13 cellular contexts compared by ENCODE assay signal in the genomic region with DNA sequence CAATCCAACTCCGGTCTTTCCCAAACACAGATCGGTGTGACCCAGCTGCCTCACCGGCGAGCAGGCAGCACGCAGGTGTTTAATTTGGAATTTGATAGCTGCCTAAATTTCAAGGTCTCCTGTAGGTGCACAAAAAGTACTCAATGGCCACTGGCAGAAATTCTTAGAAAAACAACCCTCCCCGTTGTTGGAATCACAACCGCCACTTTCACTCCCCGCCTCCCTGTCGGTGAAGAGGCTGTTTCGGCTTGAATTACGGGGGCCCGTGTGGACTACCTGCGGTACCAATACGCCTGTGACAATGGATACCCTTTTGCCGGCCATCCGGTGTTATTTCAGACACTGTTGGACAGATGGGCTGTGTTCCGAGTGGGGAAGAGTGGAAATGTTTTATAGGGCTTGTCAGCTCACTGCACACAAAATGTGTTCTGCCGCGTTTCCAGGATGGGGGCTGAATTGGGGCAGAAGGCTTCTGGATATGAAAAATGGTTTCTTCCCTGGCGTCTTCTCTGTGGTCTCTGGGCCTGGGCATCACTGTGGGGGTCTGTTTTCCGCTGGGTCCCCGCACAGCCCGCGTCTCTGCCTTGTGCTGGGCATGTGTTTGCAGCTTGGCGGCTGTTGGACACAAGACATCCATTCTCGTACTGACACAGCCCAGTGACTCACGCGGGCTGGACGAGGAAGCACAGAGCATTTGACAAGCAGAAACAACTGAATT. TPM values are rescaled to one million over a fixed set of nuclear protein-coding genes. Genes with fewer than 3 reads are reported as not detected.
DNase-seq lines count a peak whose midpoint lies in the region; ATAC-seq and TF ChIP-seq lines count a peak whose summit lies in the region.
"Had no signal": no experiment of that assay in that cellular context is flagged by ENCODE, and none has a peak within 500 bp of the region (broad histone marks: within the 10 kb centered on the region; RNA-seq: fewer than 3 reads in every experiment).

No MANE protein-coding gene starts in this region.

- H3K4me1 Mint-ChIP-seq in naive thymus-derived CD8-positive, alpha-beta T cell = peaks cover 0 to 6% (median 5%) of the 10 kb centered on the region in 4 donors

- no peak for TF ChIP-seq RAD21 in Ishikawa (IDR thresholded peaks at IDR 0.05; ENCODE audit: low read depth)

- H3K4me3 Mint-ChIP-seq in naive thymus-derived CD8-positive, alpha-beta T cell = no peak overlapping the region

- H3K27ac ChIP-seq in left lung = no peak overlapping the region
- H3K27ac ChIP-seq: BLaER1 treated with 17β-estradiol and CSF1 and Interleukin-3, amounts not matched to agents 10 nM and 100 nM; SJSA1 had no signal

- peaks cover 0 to 4% (median 0%) of the 10 kb centered on the region in 3 donors for H3K36me3 Mint-ChIP-seq in naive thymus-derived CD8-positive, alpha-beta T cell

- no peak for TF ChIP-seq EP300 in Ishikawa (IDR thresholded peaks at IDR 0.05; ENCODE audit: borderline replicate concordance)

- DNase-seq in A172 (ENCODE audit: low spot score) = peak; percentile 49
- peak; percentile 23 for DNase-seq in SW480 (ENCODE audit: low spot score)
- no peak for DNase-seq in left lung
- no peak for DNase-seq in UCSD-AML1 (lab: John Stamatoyannopoulos, UW; ENCODE audit: unreplicated experiment)
- DNase-seq in middle frontal gyrus (ENCODE audit: extremely low spot score, low spot score) = no peak
- no peak for DNase-seq in naive thymus-derived CD8-positive, alpha-beta T cell
- DNase-seq: stimulated activated naive CD4-positive, alpha-beta T cell had no signal

- no peaks in the 10 kb centered on the region for H3K4me1 ChIP-seq in left lung

- no peak overlapping the region for H3K27ac Mint-ChIP-seq in naive thymus-derived CD8-positive, alpha-beta T cell
- H3K27ac Mint-ChIP-seq: activated T-helper 2 cell treated with anti-CD3 and anti-CD28 coated beads, Interferon-gamma antibody, Interleukin-2, Interleukin-4, amounts not matched to agents 10 μg/mL and 5 μg/mL and 100 μg/mL, durations not matched to agents 14 hours and 24 hours and 36 hours had no signal

- peaks cover 14 to 65% (median 30%) of the 10 kb centered on the region in 5 donors for H3K27me3 Mint-ChIP-seq in naive thymus-derived CD8-positive, alpha-beta T cell

- H3K4me3 ChIP-seq in left lung = no peak overlapping the region
- H3K4me3 ChIP-seq: BLaER1 treated with 17β-estradiol and CSF1 and Interleukin-3, amounts not matched to agents 10 nM and 100 nM; SJSA1 had no signal

- TF ChIP-seq CTCF in left lung (IDR thresholded peaks at IDR 0.05) = no peak

- ATAC-seq in left lung (peak; percentile 79), HG03571 (IDR thresholded peaks at IDR 0.05; ENCODE audit: unreplicated experiment) (no peak)
- no peak for ATAC-seq in naive thymus-derived CD8-positive, alpha-beta T cell

- H3K36me3 ChIP-seq in left lung = no peaks in the 10 kb centered on the region
- H3K36me3 ChIP-seq: BLaER1 treated with 17β-estradiol and CSF1 and Interleukin-3, amounts not matched to agents 10 nM and 100 nM; SJSA1 had no signal

- POLR2A ChIA-PET in naive thymus-derived CD8-positive, alpha-beta T cell (lab: Charles Lee) = interaction anchor here (0.6 kb wide), 1 partner anchor 109 kb away, joined by 4 read pairs; no protein-coding TSS in a partner anchor

- H3K9me3 ChIP-seq in left lung = no peaks in the 10 kb centered on the region

- peaks cover 0 to 9% (median 2%) of the 10 kb centered on the region in 9 donors for H3K9me3 Mint-ChIP-seq in naive thymus-derived CD8-positive, alpha-beta T cell
- H3K9me3 Mint-ChIP-seq: activated T-helper 2 cell treated with anti-CD3 and anti-CD28 coated beads, Interferon-gamma antibody, Interleukin-2, Interleukin-4, amounts not matched to agents 10 μg/mL and 5 μg/mL and 100 μg/mL, durations not matched to agents 14 hours and 24 hours and 36 hours had no signal

- H3K27me3 ChIP-seq in left lung = peaks cover 0 to 56% of the 10 kb centered on the region in 2 donors
- H3K27me3 ChIP-seq: BLaER1 treated with 17β-estradiol and CSF1 and Interleukin-3, amounts not matched to agents 10 nM and 100 nM had no signal

- intact Hi-C loops in left lung (cut with DNase I) = no loop called here

TF ChIP-seq in Ishikawa, 13 proteins besides CTCF, POLR2A, EP300 and RAD21:
- TF ChIP-seq, protein P1, sequence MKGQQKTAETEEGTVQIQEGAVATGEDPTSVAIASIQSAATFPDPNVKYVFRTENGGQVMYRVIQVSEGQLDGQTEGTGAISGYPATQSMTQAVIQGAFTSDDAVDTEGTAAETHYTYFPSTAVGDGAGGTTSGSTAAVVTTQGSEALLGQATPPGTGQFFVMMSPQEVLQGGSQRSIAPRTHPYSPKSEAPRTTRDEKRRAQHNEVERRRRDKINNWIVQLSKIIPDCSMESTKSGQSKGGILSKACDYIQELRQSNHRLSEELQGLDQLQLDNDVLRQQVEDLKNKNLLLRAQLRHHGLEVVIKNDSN (IDR thresholded peaks at IDR 0.05) = 0 out of 2 replicates have a peak, but pooled peaks have one; percentile 16
- TF ChIP-seq, protein P2, sequence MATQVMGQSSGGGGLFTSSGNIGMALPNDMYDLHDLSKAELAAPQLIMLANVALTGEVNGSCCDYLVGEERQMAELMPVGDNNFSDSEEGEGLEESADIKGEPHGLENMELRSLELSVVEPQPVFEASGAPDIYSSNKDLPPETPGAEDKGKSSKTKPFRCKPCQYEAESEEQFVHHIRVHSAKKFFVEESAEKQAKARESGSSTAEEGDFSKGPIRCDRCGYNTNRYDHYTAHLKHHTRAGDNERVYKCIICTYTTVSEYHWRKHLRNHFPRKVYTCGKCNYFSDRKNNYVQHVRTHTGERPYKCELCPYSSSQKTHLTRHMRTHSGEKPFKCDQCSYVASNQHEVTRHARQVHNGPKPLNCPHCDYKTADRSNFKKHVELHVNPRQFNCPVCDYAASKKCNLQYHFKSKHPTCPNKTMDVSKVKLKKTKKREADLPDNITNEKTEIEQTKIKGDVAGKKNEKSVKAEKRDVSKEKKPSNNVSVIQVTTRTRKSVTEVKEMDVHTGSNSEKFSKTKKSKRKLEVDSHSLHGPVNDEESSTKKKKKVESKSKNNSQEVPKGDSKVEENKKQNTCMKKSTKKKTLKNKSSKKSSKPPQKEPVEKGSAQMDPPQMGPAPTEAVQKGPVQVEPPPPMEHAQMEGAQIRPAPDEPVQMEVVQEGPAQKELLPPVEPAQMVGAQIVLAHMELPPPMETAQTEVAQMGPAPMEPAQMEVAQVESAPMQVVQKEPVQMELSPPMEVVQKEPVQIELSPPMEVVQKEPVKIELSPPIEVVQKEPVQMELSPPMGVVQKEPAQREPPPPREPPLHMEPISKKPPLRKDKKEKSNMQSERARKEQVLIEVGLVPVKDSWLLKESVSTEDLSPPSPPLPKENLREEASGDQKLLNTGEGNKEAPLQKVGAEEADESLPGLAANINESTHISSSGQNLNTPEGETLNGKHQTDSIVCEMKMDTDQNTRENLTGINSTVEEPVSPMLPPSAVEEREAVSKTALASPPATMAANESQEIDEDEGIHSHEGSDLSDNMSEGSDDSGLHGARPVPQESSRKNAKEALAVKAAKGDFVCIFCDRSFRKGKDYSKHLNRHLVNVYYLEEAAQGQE (IDR thresholded peaks at IDR 0.05; ENCODE audit: low read depth) = no peak
- TF ChIP-seq YY1 (IDR thresholded peaks at IDR 0.05; ENCODE audit: low read depth) = no peak
- TF ChIP-seq, protein P3, sequence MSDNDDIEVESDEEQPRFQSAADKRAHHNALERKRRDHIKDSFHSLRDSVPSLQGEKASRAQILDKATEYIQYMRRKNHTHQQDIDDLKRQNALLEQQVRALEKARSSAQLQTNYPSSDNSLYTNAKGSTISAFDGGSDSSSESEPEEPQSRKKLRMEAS (IDR thresholded peaks at IDR 0.05) = peak; percentile 92
- TF ChIP-seq TEAD4 (IDR thresholded peaks at IDR 0.05) = no peak
- no peak for TF ChIP-seq TAF1 (IDR thresholded peaks at IDR 0.05; ENCODE audit: low read depth)
- TF ChIP-seq EGR1 (IDR thresholded peaks at IDR 0.05) = no peak
- TF ChIP-seq CEBPB (IDR thresholded peaks at IDR 0.05) = no peak

RNA-seq across cellular contexts. Expression of a gene that starts 45.4 kb away (rescaled TPM):
- total RNA-seq in A172 (2014; rRNA removed; shearing (Covaris generic)) = 1.5 and 2.4 TPM in 2 replicates
- total RNA-seq in left lung = not detected
- total RNA-seq in naive thymus-derived CD8-positive, alpha-beta T cell = not detected
- not detected for polyA plus RNA-seq in naive thymus-derived CD8-positive, alpha-beta T cell
- total RNA-seq: activated T-helper 2 cell treated with anti-CD3 and anti-CD28 coated beads, Interferon-gamma antibody, Interleukin-2, Interleukin-4, amounts not matched to agents 10 μg/mL and 5 μg/mL and 100 μg/mL, durations not matched to agents 14 hours and 24 hours and 36 hours; glomerular endothelial cell; SJSA1 had no signal

RNA-seq across cellular contexts. Expression of a gene that starts 55.4 kb away (rescaled TPM):
- 4.7 and 5.5 TPM in 2 replicates for total RNA-seq in A172 (2014; rRNA removed; shearing (Covaris generic))
- total RNA-seq in left lung = not detected
- total RNA-seq in naive thymus-derived CD8-positive, alpha-beta T cell = not detected
- not detected for polyA plus RNA-seq in naive thymus-derived CD8-positive, alpha-beta T cell
- total RNA-seq: activated T-helper 2 cell treated with anti-CD3 and anti-CD28 coated beads, Interferon-gamma antibody, Interleukin-2, Interleukin-4, amounts not matched to agents 10 μg/mL and 5 μg/mL and 100 μg/mL, durations not matched to agents 14 hours and 24 hours and 36 hours; glomerular endothelial cell had no signal

Comparison
In these comparisons a context has a peak if more than half of its experiments do, and no peak if none do; other contexts are left out.
1. DNase-seq: peak in A172 (single experiment) and SW480 (single experiment); none in left lung (0 of 2), UCSD-AML1 (single experiment), middle frontal gyrus (single experiment) and naive thymus-derived CD8-positive, alpha-beta T cell (0 of 10).